Comparison of ENCODE assay signal across 23 cellular contexts in genomic region chr16:51310159-51310558, GRCh38.
DNase-seq lines count a peak whose midpoint lies in the region; ATAC-seq, FAIRE-seq and TF ChIP-seq lines count a peak whose summit lies in the region.
"Had no signal": no experiment of that assay in that cellular context is flagged by ENCODE, and none has a peak within 500 bp of the region (broad histone marks: within the 10 kb centered on the region; RNA-seq: fewer than 3 reads in every experiment).

No MANE protein-coding gene starts in this region.

- no peak for ATAC-seq in HG02623 (IDR thresholded peaks at IDR 0.05; ENCODE audit: unreplicated experiment)
- ATAC-seq: CD8-positive, alpha-beta T cell; GM12878 had no signal

- no peaks in the 10 kb centered on the region for H3K36me3 Mint-ChIP-seq in nephron (ENCODE audit: low read depth)
- H3K36me3 Mint-ChIP-seq: CD8-positive, alpha-beta T cell had no signal

- H3K4me3 Mint-ChIP-seq in nephron, result no peak overlapping the region
- H3K4me3 Mint-ChIP-seq: B cell; CD4-positive, alpha-beta T cell; CD8-positive, alpha-beta T cell had no signal

- peak overlapping the region; percentile 58 to 84 (median 78) for H3K27ac Mint-ChIP-seq in nephron
- H3K27ac Mint-ChIP-seq: B cell; CD4-positive, alpha-beta T cell; CD8-positive, alpha-beta T cell had no signal

- TF ChIP-seq CTCF in nephron (IDR thresholded peaks at IDR 0.05; ENCODE audit: unreplicated experiment in 3 of 3) (no peak), GM10266 (IDR thresholded peaks at IDR 0.05; ENCODE audit: control insufficient read depth, insufficient read depth, low read depth, missing control alignments) (no peak)

- peaks cover 26% of the 10 kb centered on the region for H3K4me1 Mint-ChIP-seq in nephron
- H3K4me1 Mint-ChIP-seq: B cell had no signal

- peak; percentile 41 for DNase-seq in ACHN
- peak; percentile 25 for DNase-seq in RCC 7860 (ENCODE audit: low spot score)
- peak; percentile 48 for DNase-seq in kidney tubule cell (ENCODE audit: low spot score)
- no peak for DNase-seq in GM10266 (ENCODE audit: extremely low spot score)
- no peak for DNase-seq in effector CD4-positive, alpha-beta T cell
- DNase-seq in NCI-H146 treated with DMSO at 0.1 percent for 48 hours (lab: John Stamatoyannopoulos, UW; ENCODE audit: unreplicated experiment), result no peak
- DNase-seq: 8988T; AML-193; Caco-2; Calu3; CD4-positive, alpha-beta T cell; CD8-positive, alpha-beta T cell; DMS79 treated with DMSO at 0.1 percent for 48 hours; GF-D8 had no signal

- peak; percentile 95 for FAIRE-seq in RCC 7860 (lab: Jason Lieb, UNC)
- FAIRE-seq: A204.1, D721Med, G401.6, GM12878, GM12892, GM18507 had no signal

- no peaks in the 10 kb centered on the region for H3K27me3 Mint-ChIP-seq in nephron (ENCODE audit: low read depth)
- H3K27me3 Mint-ChIP-seq: B cell; CD4-positive, alpha-beta T cell had no signal

- in situ Hi-C loops in ACHN (cut with HindIII; ENCODE audit: low pct_ligation_motif_present, low pct_unique_long_range_greater_than_20kb, low sequenced_read_pairs), result no loop called here

- H3K9me3 Mint-ChIP-seq in nephron, result peaks cover 3% of the 10 kb centered on the region

Comparison
In these comparisons a context has a peak if more than half of its experiments do, and no peak if none do; other contexts are left out.
1. DNase-seq: peak in ACHN (single experiment), RCC 7860 (single experiment) and kidney tubule cell (single experiment); none in GM10266 (single experiment), effector CD4-positive, alpha-beta T cell (single experiment) and NCI-H146 treated with DMSO at 0.1 percent for 48 hours (single experiment).